Comparison of ENCODE assay signal across 8 cellular contexts in genomic region chr6:100719883-100720682, GRCh38.
DNase-seq lines count a peak whose midpoint lies in the region; ATAC-seq, FAIRE-seq and TF ChIP-seq lines count a peak whose summit lies in the region.

No MANE protein-coding gene starts in this region.

- H3K27me3 ChIP-seq in K562 (ENCODE audit: control insufficient read depth in 2 of 2, insufficient read depth in 2 of 2, low read length in 2 of 2) = no peaks in the 10 kb centered on the region
- H3K27me3 ChIP-seq in left lung = no peaks in the 10 kb centered on the region

- FAIRE-seq in K562 (lab: Jason Lieb, UNC) = peak; percentile 79

- H3K79me2 ChIP-seq in K562 (ENCODE audit: control insufficient read depth, insufficient read depth, low read length) = no peaks in the 10 kb centered on the region

- H3K36me3 ChIP-seq in K562 (ENCODE audit: control insufficient read depth, insufficient read depth, low read length) = peaks cover 26% of the 10 kb centered on the region
- H3K36me3 ChIP-seq in left lung = no peaks in the 10 kb centered on the region

- H3K4me3 ChIP-seq in K562 (no peak overlapping the region), left lung (no peak overlapping the region)

- no peaks in the 10 kb centered on the region for H3K9me1 ChIP-seq in K562 (ENCODE audit: control insufficient read depth, insufficient read depth, low read length)

- 6% methylated on average over 5 of the region's 5 CpGs for WGBS in K562 (ENCODE audit: insufficient coverage, low coverage, missing lambda C conversion rate)

- no TSS peak for BruUV-seq in K562 (replicated peaks; lab: Mats Ljungman, UMichigan)

- H3K9me3 ChIP-seq in K562 (replicated peaks; ENCODE audit: control insufficient read depth, insufficient read depth, low read depth, low read length) (0 out of 2 replicates have a peak, but pooled peaks cover 2% of the 10 kb centered on the region), left lung (peaks cover 0 to 6% of the 10 kb centered on the region in 2 donors)

- peak in 1 of 3 experiments; percentile 59; a peak in 3 of 6 replicates for TF ChIP-seq CTCF in K562 (IDR thresholded peaks at IDR 0.05 in 2 of 3, conservative IDR thresholded peaks at IDR 0.05 in 1 of 3; ENCODE audit: insufficient read depth in 2 of 3, low read depth in 1 of 3, low read length in 3 of 3)
- peak in 1 of 2 donors; percentile 34 for TF ChIP-seq CTCF in left lung (IDR thresholded peaks at IDR 0.05)

- TF ChIP-seq RAD21 in K562 (CRISPR knock-in tag; conservative IDR thresholded peaks at IDR 0.05 in 1 of 2, IDR thresholded peaks at IDR 0.05 in 1 of 2) = peak in 1 of 2 experiments; percentile 34; a peak in 2 of 4 replicates

- peak overlapping the region; percentile 58 for H3K4me2 ChIP-seq in K562 (ENCODE audit: insufficient read depth, low read length)

- no peaks in the 10 kb centered on the region for H4K20me1 ChIP-seq in K562 (replicated peaks; ENCODE audit: control insufficient read depth, insufficient read depth, low read length)

- in situ Hi-C loops in ACHN (cut with HindIII; ENCODE audit: low pct_ligation_motif_present, low pct_unique_long_range_greater_than_20kb, low sequenced_read_pairs) (no loop called here), K562 (cut with MboI) (no loop called here)

- H3K9ac ChIP-seq in K562 (ENCODE audit: insufficient read depth in 1 of 2, low read depth in 2 of 2, low read length in 2 of 2) = peak overlapping the region in 1 of 2 experiments; percentile 1; a peak in 1 of 4 replicates

- H3K27ac ChIP-seq in K562 (ENCODE audit: extremely low read depth, low read depth, low read length) (peak overlapping the region; percentile 63; the same call in 1 of the 3 replicates), left lung (no peak overlapping the region)

- POLR2A ChIA-PET in K562 (lab: Yijun Ruan, JAX) = interaction anchor here (1.6 to 2.6 kb wide), 2 partner anchors 9 to 11 kb away, joined by 3 to 7 read pairs; no protein-coding TSS in a partner anchor

- CTCF ChIA-PET in K562 (lab: Yijun Ruan, JAX; ENCODE audit: low intra/inter-chr PET ratio) = no interaction called here

- no peak for TF ChIP-seq POLR2A in K562 (conservative IDR thresholded peaks at IDR 0.05)

- peak overlapping the region; percentile 28 for H2AFZ ChIP-seq in K562 (ENCODE audit: low read depth, low read length)

- peak; percentile 7; the same call in 1 of the 2 replicates for TF ChIP-seq EP300 in K562 (IDR thresholded peaks at IDR 0.05; ENCODE audit: low read length)

- intact Hi-C loops in K562 (cut with micrococcal nuclease) (loop anchor here (1.0 kb wide), 1 partner anchor 613 kb away; no protein-coding TSS in a partner anchor), left lung (cut with DNase I) (no loop called here)

- DNase-seq in ACHN = peak; percentile 30
- DNase-seq in LoVo (ENCODE audit: low spot score) = peak; percentile 20
- peak in 2 of 4 experiments; percentile 9 to 54 for DNase-seq in K562 (ENCODE audit: extremely low read depth in 1 of 4, low spot score in 3 of 4)
- DNase-seq in left lung = no peak
- DNase-seq in HPDE6-E6E7 (ENCODE audit: extremely low spot score) = no peak
- no peak for DNase-seq in hepatic stellate cell (ENCODE audit: low spot score)

- H3K4me1 ChIP-seq in K562 (replicated peaks in 1 of 2; ENCODE audit: control insufficient read depth in 2 of 2, insufficient read depth in 2 of 2, low read length in 2 of 2) (no peaks in the 10 kb centered on the region; a peak in 2 of 5 replicates), left lung (peaks cover 0 to 6% of the 10 kb centered on the region in 2 donors)

- peak; percentile 77 for ATAC-seq in GM18511 (IDR thresholded peaks at IDR 0.05; ENCODE audit: unreplicated experiment)
- ATAC-seq in K562 = peak; percentile 78
- peak; percentile 64 for ATAC-seq in left lung
- ATAC-seq in HG03469 (IDR thresholded peaks at IDR 0.05; ENCODE audit: unreplicated experiment) = no peak

TF ChIP-seq in K562, 482 proteins besides CTCF, POLR2A, EP300 and RAD21 (continues in another document):
- TF ChIP-seq HMGN3 (IDR thresholded peaks at IDR 0.05; ENCODE audit: borderline replicate concordance, extremely low read depth, insufficient read length, low read depth, low read length) (no peak), PKNOX1 (IDR thresholded peaks at IDR 0.05) (peak; percentile 39; the same call in 1 of the 2 replicates), KHSRP (IDR thresholded peaks at IDR 0.05) (no peak), LEF1 (IDR thresholded peaks at IDR 0.05) (no peak), CEBPB (tag; IDR thresholded peaks at IDR 0.05) (peak; percentile 44; the same call in 1 of the 2 replicates), NONO (IDR thresholded peaks at IDR 0.05; ENCODE audit: low read depth in 2 of 2, low read length in 1 of 2) (no peak), HMBOX1 (IDR thresholded peaks at IDR 0.05) (no peak), ZBTB8A (IDR thresholded peaks at IDR 0.05; ENCODE audit: partially characterized antibody) (no peak), HBP1 (CRISPR knock-in tag; IDR thresholded peaks at IDR 0.05) (no peak), JUNB (CRISPR knock-in tag; conservative IDR thresholded peaks at IDR 0.05) (no peak), IFI16 (CRISPR knock-in tag; IDR thresholded peaks at IDR 0.05) (no peak), SMARCA5 (IDR thresholded peaks at IDR 0.05) (no peak), ZNF445 (CRISPR knock-in tag; IDR thresholded peaks at IDR 0.05; ENCODE audit: low read depth) (no peak), MECOM (CRISPR knock-in tag; IDR thresholded peaks at IDR 0.05) (no peak), ZNF561 (CRISPR knock-in tag; conservative IDR thresholded peaks at IDR 0.05) (no peak), ZNF175 (CRISPR knock-in tag; IDR thresholded peaks at IDR 0.05; ENCODE audit: low read depth) (no peak), MEF2A (IDR thresholded peaks at IDR 0.05; ENCODE audit: control insufficient read depth, low read depth, low read length) (no peak), ZNF280B (CRISPR knock-in tag; IDR thresholded peaks at IDR 0.05) (no peak), ZNF124 (CRISPR knock-in tag; IDR thresholded peaks at IDR 0.05) (no peak), ZFPM2 (CRISPR knock-in tag; IDR thresholded peaks at IDR 0.05) (no peak), CBFA2T2 (conservative IDR thresholded peaks at IDR 0.05) (peak; percentile 38), ATF7 (IDR thresholded peaks at IDR 0.05) (0 out of 2 replicates have a peak, but pooled peaks have one; percentile 43), HLTF (IDR thresholded peaks at IDR 0.05) (no peak), KAT7 (CRISPR knock-in tag; IDR thresholded peaks at IDR 0.05; ENCODE audit: borderline replicate concordance) (no peak), SIN3B (IDR thresholded peaks at IDR 0.05; ENCODE audit: low read depth) (no peak), FOXK2 (conservative IDR thresholded peaks at IDR 0.05 in 1 of 2, IDR thresholded peaks at IDR 0.05 in 1 of 2; ENCODE audit: low read depth in 2 of 2) (peak in 1 of 2 experiments; percentile 40; a peak in 1 of 4 replicates), ZNF184 (CRISPR knock-in tag; IDR thresholded peaks at IDR 0.05) (no peak), PTBP1 (IDR thresholded peaks at IDR 0.05; ENCODE audit: low read depth, low read length) (no peak), SRF (CRISPR knock-in tag; IDR thresholded peaks at IDR 0.05) (no peak), TEAD4 (IDR thresholded peaks at IDR 0.05; ENCODE audit: low read length) (peak; percentile 56; the same call in 1 of the 2 replicates), TEAD4 (CRISPR knock-in tag; IDR thresholded peaks at IDR 0.05; ENCODE audit: borderline replicate concordance) (no peak)

Comparison
In these comparisons a context has a peak if more than half of its experiments do, and no peak if none do; other contexts are left out.
1. DNase-seq: peak in ACHN (single experiment) and LoVo (single experiment); none in left lung (0 of 2), HPDE6-E6E7 (single experiment) and hepatic stellate cell (single experiment).